Comparison of ENCODE assay signal across 21 cellular contexts in the genomic region with DNA sequence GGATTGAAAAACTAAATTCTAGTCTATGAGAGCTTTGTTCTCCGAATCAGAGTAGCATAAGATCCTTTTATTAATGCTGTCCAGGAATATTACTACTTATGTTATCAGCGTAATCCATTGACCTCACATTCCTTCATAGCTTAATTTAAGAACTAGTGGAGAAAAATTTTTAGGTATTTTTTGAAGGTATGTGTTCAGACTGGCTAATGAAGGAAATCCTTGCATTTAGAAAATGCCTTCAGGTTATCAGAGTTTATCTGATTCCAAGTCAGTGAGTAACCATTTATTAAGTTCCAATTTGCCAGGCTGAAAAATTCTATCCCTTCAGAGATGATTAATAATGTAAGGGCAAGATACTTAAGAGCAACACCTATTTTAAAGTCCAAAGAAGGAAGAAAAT.
DNase-seq lines count a peak whose midpoint lies in the region; ATAC-seq, FAIRE-seq and TF ChIP-seq lines count a peak whose summit lies in the region.
"Had no signal": no experiment of that assay in that cellular context is flagged by ENCODE, and none has a peak within 500 bp of the region (broad histone marks: within the 10 kb centered on the region; RNA-seq: fewer than 3 reads in every experiment).

No MANE protein-coding gene starts in this region.

- no peaks in the 10 kb centered on the region for H3K79me2 ChIP-seq in keratinocyte (ENCODE audit: control insufficient read depth, insufficient read depth, low read length)

- H3K27ac ChIP-seq in A549: no peak overlapping the region
- no peak overlapping the region for H3K27ac ChIP-seq in keratinocyte (ENCODE audit: control insufficient read depth, insufficient read depth, low read length)
- H3K27ac ChIP-seq: BLaER1, C4-2B had no signal

- no peaks in the 10 kb centered on the region for H3K9me1 ChIP-seq in keratinocyte (ENCODE audit: control insufficient read depth, extremely low read depth, insufficient read depth, low read length)

- H3K9me3 ChIP-seq in A549: no peaks in the 10 kb centered on the region
- H3K9me3 ChIP-seq in keratinocyte (ENCODE audit: control insufficient read depth, low read depth, low read length): no peaks in the 10 kb centered on the region
- H3K9me3 ChIP-seq: BLaER1, Caco-2 had no signal

- peak overlapping the region; percentile 54 for H3K27ac Mint-ChIP-seq in activated T-helper 17 cell treated with anti-CD3 and anti-CD28 coated beads, Interleukin-2, amount 50 U/mL, for 72 hours
- peak overlapping the region; percentile 43 for H3K27ac Mint-ChIP-seq in stimulated activated effector memory CD8-positive, alpha-beta T cell treated with anti-CD3 and anti-CD28 coated beads, Interleukin-12 subunit alpha, Interleukin-12 subunit beta, amount 100 ng/mL, for 72 hours
- H3K27ac Mint-ChIP-seq: B cell; CD8-positive, alpha-beta T cell had no signal

- no peaks in the 10 kb centered on the region for H3K36me3 ChIP-seq in keratinocyte (ENCODE audit: control insufficient read depth in 2 of 2, extremely low read depth in 1 of 2, insufficient read depth in 2 of 2, low read length in 2 of 2)
- H3K36me3 ChIP-seq: BLaER1 had no signal

- no peak overlapping the region for H3K9ac ChIP-seq in keratinocyte (ENCODE audit: control insufficient read depth, extremely low read depth, insufficient read depth, low read length)
- H3K9ac ChIP-seq: BLaER1 had no signal

- TF ChIP-seq EP300 in A549 (IDR thresholded peaks at IDR 0.05): no peak

- H3K4me2 ChIP-seq in A549: no peak overlapping the region
- peak overlapping the region; percentile 62 for H3K4me2 ChIP-seq in keratinocyte (ENCODE audit: control insufficient read depth, extremely low read depth, insufficient read depth, low read depth, low read length)
- H3K4me2 ChIP-seq: BLaER1 had no signal

- H3K36me3 Mint-ChIP-seq in activated T-helper 17 cell treated with anti-CD3 and anti-CD28 coated beads, Interleukin-2, amount 50 U/mL, for 72 hours (ENCODE audit: low read depth): peaks cover 9% of the 10 kb centered on the region
- H3K36me3 Mint-ChIP-seq in stimulated activated effector memory CD8-positive, alpha-beta T cell treated with anti-CD3 and anti-CD28 coated beads, Interleukin-12 subunit alpha, Interleukin-12 subunit beta, amount 100 ng/mL, for 72 hours: no peaks in the 10 kb centered on the region
- H3K36me3 Mint-ChIP-seq: CD4-positive, CD25-positive, alpha-beta regulatory T cell; CD8-positive, alpha-beta T cell had no signal

- H3K9me3 Mint-ChIP-seq in activated T-helper 17 cell treated with anti-CD3 and anti-CD28 coated beads, Interleukin-2, amount 50 U/mL, for 72 hours: peaks cover 13% of the 10 kb centered on the region
- H3K9me3 Mint-ChIP-seq in stimulated activated effector memory CD8-positive, alpha-beta T cell treated with anti-CD3 and anti-CD28 coated beads, Interleukin-12 subunit alpha, Interleukin-12 subunit beta, amount 100 ng/mL, for 72 hours: peaks cover 3% of the 10 kb centered on the region
- H3K9me3 Mint-ChIP-seq: CD8-positive, alpha-beta T cell had no signal

- H4K20me1 ChIP-seq in keratinocyte (ENCODE audit: control insufficient read depth, extremely low read depth, insufficient read depth, low read length): no peaks in the 10 kb centered on the region
- H4K20me1 ChIP-seq: BLaER1 had no signal

- H3K27me3 Mint-ChIP-seq in activated T-helper 17 cell treated with anti-CD3 and anti-CD28 coated beads, Interleukin-2, amount 50 U/mL, for 72 hours: no peaks in the 10 kb centered on the region
- H3K27me3 Mint-ChIP-seq: CD4-positive, CD25-positive, alpha-beta regulatory T cell had no signal

- POLR2A ChIA-PET in A549 (lab: Yijun Ruan, JAX): no interaction called here

- H2AFZ ChIP-seq in keratinocyte (ENCODE audit: control insufficient read depth, low read length): peak overlapping the region; percentile 23

- FAIRE-seq in A549 (lab: Jason Lieb, UNC) (peak; percentile 63), keratinocyte (lab: Jason Lieb, UNC) (peak; percentile 49)
- FAIRE-seq: GM12878 had no signal

- no peaks in the 10 kb centered on the region for H3K27me3 ChIP-seq in keratinocyte (ENCODE audit: control insufficient read depth, extremely low read depth, insufficient read depth, low read length)
- H3K27me3 ChIP-seq: BLaER1 had no signal

- DNase-seq in A549 (ENCODE audit: low read depth in 1 of 2, low spot score in 1 of 2) (no peak), keratinocyte (ENCODE audit: low read depth, low spot score) (peak; percentile 30), NCI-H524 treated with DMSO at 0.1 percent for 48 hours (lab: John Stamatoyannopoulos, UW) (no peak), NCI-H1417 (lab: John Stamatoyannopoulos, UW) (no peak)
- DNase-seq in stimulated activated effector memory CD8-positive, alpha-beta T cell treated with anti-CD3 and anti-CD28 coated beads, Interleukin-12 subunit alpha, Interleukin-12 subunit beta, amount 100 ng/mL, for 72 hours (ENCODE audit: low spot score in 2 of 2): no peak
- DNase-seq: Caco-2; CD4-positive, CD25-positive, alpha-beta regulatory T cell; CD8-positive, alpha-beta T cell; DMS 273 treated with DMSO at 0.1 percent for 48 hours; DMS79; EL; GDM1; GOT3; H7; HCEC 1CT had no signal

- no peak for TF ChIP-seq POLR2A in A549 (IDR thresholded peaks at IDR 0.05; ENCODE audit: low read length)

- H3K4me1 ChIP-seq in A549 (no peaks in the 10 kb centered on the region), keratinocyte (ENCODE audit: control insufficient read depth, extremely low read depth, insufficient read depth, low read length) (peaks cover 16% of the 10 kb centered on the region)
- H3K4me1 ChIP-seq: BLaER1, Caco-2 had no signal

- CTCF ChIA-PET in A549 (lab: Yijun Ruan, JAX): no interaction called here

- TF ChIP-seq RAD21 in A549 (conservative IDR thresholded peaks at IDR 0.05 in 1 of 2, IDR thresholded peaks at IDR 0.05 in 1 of 2): no peak

- ATAC-seq in A549 (no peak), HG03108 (IDR thresholded peaks at IDR 0.05; ENCODE audit: unreplicated experiment) (no peak)
- no peak for ATAC-seq in activated T-helper 17 cell treated with anti-CD3 and anti-CD28 coated beads, Interleukin-2, amount 50 U/mL, for 72 hours (replicated peaks)
- no peak for ATAC-seq in stimulated activated effector memory CD8-positive, alpha-beta T cell treated with anti-CD3 and anti-CD28 coated beads, Interleukin-12 subunit alpha, Interleukin-12 subunit beta, amount 100 ng/mL, for 72 hours
- ATAC-seq: CD8-positive, alpha-beta T cell; GM12878 had no signal

- H3K4me3 Mint-ChIP-seq in activated T-helper 17 cell treated with anti-CD3 and anti-CD28 coated beads, Interleukin-2, amount 50 U/mL, for 72 hours: peak overlapping the region; percentile 9
- no peak overlapping the region for H3K4me3 Mint-ChIP-seq in stimulated activated effector memory CD8-positive, alpha-beta T cell treated with anti-CD3 and anti-CD28 coated beads, Interleukin-12 subunit alpha, Interleukin-12 subunit beta, amount 100 ng/mL, for 72 hours
- H3K4me3 Mint-ChIP-seq: B cell; CD8-positive, alpha-beta T cell had no signal

- no peak for TF ChIP-seq CTCF in A549 (IDR thresholded peaks at IDR 0.05)
- no peak for TF ChIP-seq CTCF in keratinocyte (optimal IDR thresholded peaks at IDR 0.05 in 1 of 3, IDR thresholded peaks at IDR 0.05 in 1 of 3, conservative IDR thresholded peaks at IDR 0.05 in 1 of 3; ENCODE audit: extremely low read depth in 1 of 3, insufficient read depth in 2 of 3, low read length in 3 of 3)

- dilution Hi-C loops in keratinocyte (cut with MboI; ENCODE audit: extremely low pct_ligation_motif_present, low sequenced_read_pairs): no loop called here

- H3K4me3 ChIP-seq in A549 (no peak overlapping the region), keratinocyte (ENCODE audit: control insufficient read depth in 2 of 3, extremely low read depth in 1 of 3, insufficient read depth in 2 of 3, low read depth in 1 of 3, low read length in 3 of 3) (no peak overlapping the region)
- H3K4me3 ChIP-seq: BLaER1, GM12878 had no signal

- 76% methylated on average over 2 of the region's 2 CpGs for WGBS in A549 (ENCODE audit: missing lambda C conversion rate)

- peaks cover 13% of the 10 kb centered on the region for H3K4me1 Mint-ChIP-seq in activated T-helper 17 cell treated with anti-CD3 and anti-CD28 coated beads, Interleukin-2, amount 50 U/mL, for 72 hours
- H3K4me1 Mint-ChIP-seq in stimulated activated effector memory CD8-positive, alpha-beta T cell treated with anti-CD3 and anti-CD28 coated beads, Interleukin-12 subunit alpha, Interleukin-12 subunit beta, amount 100 ng/mL, for 72 hours: peaks cover 8% of the 10 kb centered on the region
- H3K4me1 Mint-ChIP-seq: B cell had no signal

TF ChIP-seq in A549, 52 proteins besides CTCF, POLR2A, EP300 and RAD21 (continues in another document):
- TF ChIP-seq HOXB5 (CRISPR knock-in tag; IDR thresholded peaks at IDR 0.05): no peak
- no peak for TF ChIP-seq HOXA7 (CRISPR knock-in tag; IDR thresholded peaks at IDR 0.05)
- TF ChIP-seq JUN (IDR thresholded peaks at IDR 0.05): no peak
- TF ChIP-seq JUNB (IDR thresholded peaks at IDR 0.05): no peak
- TF ChIP-seq CHD4 (IDR thresholded peaks at IDR 0.05; ENCODE audit: borderline replicate concordance): no peak
- TF ChIP-seq HOXB13 (CRISPR knock-in tag; IDR thresholded peaks at IDR 0.05; ENCODE audit: low read depth): no peak
- TF ChIP-seq FOSL2 (IDR thresholded peaks at IDR 0.05): no peak
- TF ChIP-seq FOSL2 (CRISPR knock-in tag; IDR thresholded peaks at IDR 0.05): no peak
- no peak for TF ChIP-seq PHF8 (IDR thresholded peaks at IDR 0.05; ENCODE audit: borderline replicate concordance, low read depth)
- TF ChIP-seq POLR2AphosphoS2 (conservative IDR thresholded peaks at IDR 0.05; ENCODE audit: low read length): no peak
- TF ChIP-seq, protein P1, sequence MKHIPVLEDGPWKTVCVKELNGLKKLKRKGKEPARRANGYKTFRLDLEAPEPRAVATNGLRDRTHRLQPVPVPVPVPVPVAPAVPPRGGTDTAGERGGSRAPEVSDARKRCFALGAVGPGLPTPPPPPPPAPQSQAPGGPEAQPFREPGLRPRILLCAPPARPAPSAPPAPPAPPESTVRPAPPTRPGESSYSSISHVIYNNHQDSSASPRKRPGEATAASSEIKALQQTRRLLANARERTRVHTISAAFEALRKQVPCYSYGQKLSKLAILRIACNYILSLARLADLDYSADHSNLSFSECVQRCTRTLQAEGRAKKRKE (CRISPR knock-in tag; IDR thresholded peaks at IDR 0.05; ENCODE audit: low read depth): no peak
- TF ChIP-seq FOXS1 (CRISPR knock-in tag; IDR thresholded peaks at IDR 0.05): no peak
- TF ChIP-seq EHMT2 (IDR thresholded peaks at IDR 0.05; ENCODE audit: low read depth): no peak
- TF ChIP-seq KDM1A (IDR thresholded peaks at IDR 0.05; ENCODE audit: low read depth): no peak
